29 cellular contexts compared by ENCODE assay signal in the genomic region with DNA sequence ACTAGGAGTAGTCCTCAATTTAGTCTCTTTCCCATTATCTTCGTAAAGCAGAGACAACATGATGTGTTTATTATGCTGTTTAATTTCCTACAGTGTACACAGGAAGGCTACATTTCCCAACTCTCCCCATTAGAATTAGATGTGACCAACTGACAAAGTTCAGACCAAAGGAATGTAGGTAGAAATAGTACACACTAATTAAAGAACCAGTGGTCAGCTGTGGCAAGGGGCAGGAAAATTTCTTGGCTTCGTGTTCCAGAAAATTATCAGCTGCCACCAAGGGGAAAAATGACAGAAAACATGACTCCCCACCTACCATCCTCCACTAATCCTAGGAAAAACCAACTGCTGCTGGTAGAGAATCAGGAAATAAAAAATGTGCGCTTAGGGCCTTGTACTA.
"Had no signal": no experiment of that assay in that cellular context is flagged by ENCODE, and none has a peak within 500 bp of the region (broad histone marks: within the 10 kb centered on the region; RNA-seq: fewer than 3 reads in every experiment).

No MANE protein-coding gene starts in this region.

- H3K27me3 ChIP-seq: ascending aorta, breast epithelium, cardiac muscle cell, colonic mucosa had no signal

- FAIRE-seq: endometrium, frontal cortex had no signal

- H3K4me1 ChIP-seq: breast epithelium, colonic mucosa had no signal

- H3K36me3 ChIP-seq: ascending aorta, breast epithelium, cardiac muscle cell, colonic mucosa had no signal

- H3K36me3 Mint-ChIP-seq: activated naive CD4-positive, alpha-beta T cell treated with anti-CD3 and anti-CD28 coated beads, Interleukin-2, amount 10 ng/mL, durations not matched to agents 7 days and 5 days; activated naive CD4-positive, alpha-beta T cell treated with anti-CD3 and anti-CD28 coated beads, Interleukin-2, amount 50 U/mL, for 72 hours; activated naive CD8-positive, alpha-beta T cell treated with anti-CD3 and anti-CD28 coated beads, Interleukin-2, amount 10 ng/mL, durations not matched to agents 7 days and 5 days; brain; WTC11 had no signal

- ATAC-seq: activated naive CD4-positive, alpha-beta T cell treated with anti-CD3 and anti-CD28 coated beads, Interleukin-2, amount 50 U/mL, for 72 hours; activated T-cell treated with anti-CD3 and anti-CD28 coated beads, Interleukin-2, amount 50 U/mL, for 72 hours; esophagus mucosa; WTC11 had no signal

- H3K27ac Mint-ChIP-seq: activated CD4-positive, alpha-beta memory T cell treated with anti-CD3 and anti-CD28 coated beads, Interleukin-2, amount 10 ng/mL, durations not matched to agents 7 days and 5 days; activated CD4-positive, alpha-beta T cell treated with anti-CD3 and anti-CD28 coated beads, Interleukin-2, amount 10 ng/mL, durations not matched to agents 7 days and 5 days; activated naive CD4-positive, alpha-beta T cell treated with anti-CD3 and anti-CD28 coated beads, Interleukin-2, amount 10 ng/mL, durations not matched to agents 7 days and 5 days; activated naive CD8-positive, alpha-beta T cell treated with anti-CD3 and anti-CD28 coated beads, Interleukin-2, amount 10 ng/mL, durations not matched to agents 7 days and 5 days; activated T-cell treated with anti-CD3 and anti-CD28 coated beads, Interleukin-2, amount 50 U/mL, for 24 hours; activated T-cell treated with anti-CD3 and anti-CD28 coated beads, Interleukin-2, amount 50 U/mL, for 72 hours; brain; WTC11 had no signal

- DNase-seq: activated CD4-positive, alpha-beta memory T cell treated with anti-CD3 and anti-CD28 coated beads, Interleukin-2, amount 10 ng/mL, durations not matched to agents 7 days and 5 days; activated CD4-positive, alpha-beta T cell treated with anti-CD3 and anti-CD28 coated beads for 1 hour; activated CD4-positive, alpha-beta T cell treated with anti-CD3 and anti-CD28 coated beads for 4 hours; activated CD4-positive, alpha-beta T cell treated with anti-CD3 and anti-CD28 coated beads, Interleukin-2, amount 10 ng/mL, durations not matched to agents 7 days and 5 days; activated CD4-positive, alpha-beta T cell treated with anti-CD3 and anti-CD28 coated beads, Interleukin-2, amount 50 U/mL, for 4 hours; activated CD8-positive, alpha-beta memory T cell treated with anti-CD3 and anti-CD28 coated beads, Interleukin-2, amount 50 U/mL, for 48 hours; activated gamma-delta T cell; activated naive CD4-positive, alpha-beta T cell; activated naive CD4-positive, alpha-beta T cell treated with anti-CD3 and anti-CD28 coated beads, Interleukin-2, amount 10 ng/mL, durations not matched to agents 7 days and 5 days; activated naive CD8-positive, alpha-beta T cell treated with anti-CD3 and anti-CD28 coated beads, Interleukin-2, amount 10 ng/mL, durations not matched to agents 7 days and 5 days; activated T-cell treated with anti-CD3 and anti-CD28 coated beads for 4 hours; activated T-cell treated with anti-CD3 and anti-CD28 coated beads, Interleukin-2, amount 50 U/mL, for 24 hours; activated T-cell treated with anti-CD3 and anti-CD28 coated beads, Interleukin-2, amount 50 U/mL, for 72 hours; central memory CD4-positive, alpha-beta T cell; cerebellar nuclear complex; colonic mucosa; effector CD8-positive, alpha-beta T cell; foreskin fibroblast; T-helper 2 cell had no signal

- H3K4me3 Mint-ChIP-seq: activated CD4-positive, alpha-beta memory T cell treated with anti-CD3 and anti-CD28 coated beads, Interleukin-2, amount 10 ng/mL, durations not matched to agents 7 days and 5 days; activated CD4-positive, alpha-beta T cell treated with anti-CD3 and anti-CD28 coated beads, Interleukin-2, amount 10 ng/mL, durations not matched to agents 7 days and 5 days; activated naive CD4-positive, alpha-beta T cell treated with anti-CD3 and anti-CD28 coated beads, Interleukin-2, amount 10 ng/mL, durations not matched to agents 7 days and 5 days; activated naive CD8-positive, alpha-beta T cell treated with anti-CD3 and anti-CD28 coated beads, Interleukin-2, amount 10 ng/mL, durations not matched to agents 7 days and 5 days; activated T-cell treated with anti-CD3 and anti-CD28 coated beads, Interleukin-2, amount 50 U/mL, for 24 hours; activated T-cell treated with anti-CD3 and anti-CD28 coated beads, Interleukin-2, amount 50 U/mL, for 72 hours; brain; WTC11 had no signal

- H3K9me3 ChIP-seq: ascending aorta, breast epithelium, colonic mucosa had no signal

- H3K4me3 ChIP-seq: ascending aorta, breast epithelium, cardiac muscle cell, colonic mucosa had no signal

- H3K27me3 Mint-ChIP-seq: activated CD4-positive, alpha-beta memory T cell treated with anti-CD3 and anti-CD28 coated beads, Interleukin-2, amount 10 ng/mL, durations not matched to agents 7 days and 5 days; activated CD4-positive, alpha-beta T cell treated with anti-CD3 and anti-CD28 coated beads, Interleukin-2, amount 10 ng/mL, durations not matched to agents 7 days and 5 days; activated naive CD4-positive, alpha-beta T cell treated with anti-CD3 and anti-CD28 coated beads, Interleukin-2, amount 10 ng/mL, durations not matched to agents 7 days and 5 days; activated naive CD8-positive, alpha-beta T cell treated with anti-CD3 and anti-CD28 coated beads, Interleukin-2, amount 10 ng/mL, durations not matched to agents 7 days and 5 days; activated T-cell treated with anti-CD3 and anti-CD28 coated beads, Interleukin-2, amount 50 U/mL, for 24 hours had no signal

- H3K9me3 Mint-ChIP-seq: activated CD4-positive, alpha-beta memory T cell treated with anti-CD3 and anti-CD28 coated beads, Interleukin-2, amount 10 ng/mL, durations not matched to agents 7 days and 5 days; activated CD4-positive, alpha-beta T cell treated with anti-CD3 and anti-CD28 coated beads, Interleukin-2, amount 10 ng/mL, durations not matched to agents 7 days and 5 days; activated naive CD4-positive, alpha-beta T cell treated with anti-CD3 and anti-CD28 coated beads, Interleukin-2, amount 10 ng/mL, durations not matched to agents 7 days and 5 days; WTC11 had no signal

- H3K4me1 Mint-ChIP-seq: activated CD4-positive, alpha-beta memory T cell treated with anti-CD3 and anti-CD28 coated beads, Interleukin-2, amount 10 ng/mL, durations not matched to agents 7 days and 5 days; activated CD4-positive, alpha-beta T cell treated with anti-CD3 and anti-CD28 coated beads, Interleukin-2, amount 10 ng/mL, durations not matched to agents 7 days and 5 days; activated naive CD4-positive, alpha-beta T cell treated with anti-CD3 and anti-CD28 coated beads, Interleukin-2, amount 10 ng/mL, durations not matched to agents 7 days and 5 days; activated naive CD8-positive, alpha-beta T cell treated with anti-CD3 and anti-CD28 coated beads, Interleukin-2, amount 10 ng/mL, durations not matched to agents 7 days and 5 days; brain had no signal

- H3K27ac ChIP-seq: ascending aorta, breast epithelium, colonic mucosa, VCaP had no signal
